Comparison of ENCODE assay signal across 1 cellular context in genomic region chr6:152002306-152002705, GRCh38.
TF ChIP-seq lines count a peak whose summit lies in the region.

No MANE protein-coding gene starts in this region.

TF ChIP-seq in GM23338, 12 proteins besides CTCF, POLR2A, EP300 and RAD21 (continued from another document):
- TF ChIP-seq, protein P1, sequence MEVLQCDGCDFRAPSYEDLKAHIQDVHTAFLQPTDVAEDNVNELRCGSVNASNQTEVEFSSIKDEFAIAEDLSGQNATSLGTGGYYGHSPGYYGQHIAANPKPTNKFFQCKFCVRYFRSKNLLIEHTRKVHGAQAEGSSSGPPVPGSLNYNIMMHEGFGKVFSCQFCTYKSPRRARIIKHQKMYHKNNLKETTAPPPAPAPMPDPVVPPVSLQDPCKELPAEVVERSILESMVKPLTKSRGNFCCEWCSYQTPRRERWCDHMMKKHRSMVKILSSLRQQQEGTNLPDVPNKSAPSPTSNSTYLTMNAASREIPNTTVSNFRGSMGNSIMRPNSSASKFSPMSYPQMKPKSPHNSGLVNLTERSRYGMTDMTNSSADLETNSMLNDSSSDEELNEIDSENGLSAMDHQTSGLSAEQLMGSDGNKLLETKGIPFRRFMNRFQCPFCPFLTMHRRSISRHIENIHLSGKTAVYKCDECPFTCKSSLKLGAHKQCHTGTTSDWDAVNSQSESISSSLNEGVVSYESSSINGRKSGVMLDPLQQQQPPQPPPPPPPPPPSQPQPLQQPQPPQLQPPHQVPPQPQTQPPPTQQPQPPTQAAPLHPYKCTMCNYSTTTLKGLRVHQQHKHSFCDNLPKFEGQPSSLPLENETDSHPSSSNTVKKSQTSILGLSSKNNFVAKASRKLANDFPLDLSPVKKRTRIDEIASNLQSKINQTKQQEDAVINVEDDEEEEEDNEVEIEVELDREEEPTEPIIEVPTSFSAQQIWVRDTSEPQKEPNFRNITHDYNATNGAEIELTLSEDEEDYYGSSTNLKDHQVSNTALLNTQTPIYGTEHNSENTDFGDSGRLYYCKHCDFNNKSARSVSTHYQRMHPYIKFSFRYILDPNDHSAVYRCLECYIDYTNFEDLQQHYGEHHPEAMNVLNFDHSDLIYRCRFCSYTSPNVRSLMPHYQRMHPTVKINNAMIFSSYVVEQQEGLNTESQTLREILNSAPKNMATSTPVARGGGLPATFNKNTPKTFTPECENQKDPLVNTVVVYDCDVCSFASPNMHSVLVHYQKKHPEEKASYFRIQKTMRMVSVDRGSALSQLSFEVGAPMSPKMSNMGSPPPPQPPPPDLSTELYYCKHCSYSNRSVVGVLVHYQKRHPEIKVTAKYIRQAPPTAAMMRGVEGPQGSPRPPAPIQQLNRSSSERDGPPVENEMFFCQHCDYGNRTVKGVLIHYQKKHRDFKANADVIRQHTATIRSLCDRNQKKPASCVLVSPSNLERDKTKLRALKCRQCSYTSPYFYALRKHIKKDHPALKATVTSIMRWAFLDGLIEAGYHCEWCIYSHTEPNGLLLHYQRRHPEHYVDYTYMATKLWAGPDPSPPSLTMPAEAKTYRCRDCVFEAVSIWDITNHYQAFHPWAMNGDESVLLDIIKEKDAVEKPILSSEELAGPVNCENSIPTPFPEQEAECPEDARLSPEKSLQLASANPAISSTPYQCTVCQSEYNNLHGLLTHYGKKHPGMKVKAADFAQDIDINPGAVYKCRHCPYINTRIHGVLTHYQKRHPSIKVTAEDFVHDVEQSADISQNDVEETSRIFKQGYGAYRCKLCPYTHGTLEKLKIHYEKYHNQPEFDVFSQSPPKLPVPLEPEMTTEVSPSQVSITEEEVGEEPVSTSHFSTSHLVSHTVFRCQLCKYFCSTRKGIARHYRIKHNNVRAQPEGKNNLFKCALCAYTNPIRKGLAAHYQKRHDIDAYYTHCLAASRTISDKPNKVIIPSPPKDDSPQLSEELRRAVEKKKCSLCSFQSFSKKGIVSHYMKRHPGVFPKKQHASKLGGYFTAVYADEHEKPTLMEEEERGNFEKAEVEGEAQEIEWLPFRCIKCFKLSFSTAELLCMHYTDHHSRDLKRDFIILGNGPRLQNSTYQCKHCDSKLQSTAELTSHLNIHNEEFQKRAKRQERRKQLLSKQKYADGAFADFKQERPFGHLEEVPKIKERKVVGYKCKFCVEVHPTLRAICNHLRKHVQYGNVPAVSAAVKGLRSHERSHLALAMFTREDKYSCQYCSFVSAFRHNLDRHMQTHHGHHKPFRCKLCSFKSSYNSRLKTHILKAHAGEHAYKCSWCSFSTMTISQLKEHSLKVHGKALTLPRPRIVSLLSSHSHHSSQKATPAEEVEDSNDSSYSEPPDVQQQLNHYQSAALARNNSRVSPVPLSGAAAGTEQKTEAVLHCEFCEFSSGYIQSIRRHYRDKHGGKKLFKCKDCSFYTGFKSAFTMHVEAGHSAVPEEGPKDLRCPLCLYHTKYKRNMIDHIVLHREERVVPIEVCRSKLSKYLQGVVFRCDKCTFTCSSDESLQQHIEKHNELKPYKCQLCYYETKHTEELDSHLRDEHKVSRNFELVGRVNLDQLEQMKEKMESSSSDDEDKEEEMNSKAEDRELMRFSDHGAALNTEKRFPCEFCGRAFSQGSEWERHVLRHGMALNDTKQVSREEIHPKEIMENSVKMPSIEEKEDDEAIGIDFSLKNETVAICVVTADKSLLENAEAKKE (CRISPR knock-in tag; IDR thresholded peaks at IDR 0.05), result no peak
